ENCODE assay signal across 26 cellular contexts in the genomic region with DNA sequence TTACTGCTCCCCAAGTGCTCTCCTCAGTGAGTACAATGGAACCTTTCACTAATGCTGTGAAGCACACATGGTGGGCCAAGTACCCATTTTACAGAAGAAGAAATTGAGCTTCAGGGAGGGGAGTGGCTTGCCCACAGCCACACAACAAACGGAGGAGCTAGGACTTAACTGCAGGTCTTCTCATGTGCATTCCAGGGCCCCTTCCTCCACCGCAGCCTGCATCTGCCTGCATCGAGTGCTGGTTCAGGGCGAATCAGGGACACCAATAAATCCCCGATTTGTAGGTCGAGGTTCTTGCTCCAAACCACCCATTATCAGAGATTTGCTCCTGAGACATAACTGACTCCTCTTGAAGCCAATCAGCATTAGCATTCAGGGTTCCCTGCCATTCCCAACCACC.
"Had no signal": no experiment of that assay in that cellular context is flagged by ENCODE, and none has a peak within 500 bp of the region (broad histone marks: within the 10 kb centered on the region; RNA-seq: fewer than 3 reads in every experiment).

No MANE protein-coding gene starts in this region.

- H3K4me1 ChIP-seq: heart right ventricle, left ventricle myocardium inferior, neural progenitor cell, stomach, suprapubic skin, transverse colon, upper lobe of left lung had no signal

- ATAC-seq: heart right ventricle; natural killer cell; right cardiac atrium; sciatic nerve; stimulated activated naive B cell treated with anti-CD40 and anti-IgM and Interleukin-4, amounts not matched to agents 10 μg/mL and 1 μg/mL and 100 μg/mL, for 72 hours; stimulated activated naive CD8-positive, alpha-beta T cell treated with anti-CD3 and anti-CD28 coated beads, Interleukin-15, Interleukin-2, amounts not matched to agents 100 U/mL and 50 U/mL, for 24 hours had no signal

- DNase-seq: heart right ventricle; hippocampal formation; immature natural killer cell; left ventricle myocardium inferior; mesendoderm; naive B cell; natural killer cell; nephron progenitor cell; occipital lobe; ovary; right cardiac atrium; stimulated activated CD4-positive, alpha-beta T cell treated with anti-CD3 and anti-CD28 coated beads, Interleukin-12 subunit alpha, Interleukin-12 subunit beta, amount 100 ng/mL, for 4 hours; stimulated activated CD4-positive, alpha-beta T cell treated with anti-CD3 and anti-CD28 coated beads, Interleukin-15, amount 100 ng/mL, for 24 hours; stimulated activated CD4-positive, alpha-beta T cell treated with anti-CD3 and anti-CD28 coated beads, Interleukin-2, amount 100 ng/mL, for 24 hours; stimulated activated CD4-positive, alpha-beta T cell treated with anti-CD3 and anti-CD28 coated beads, Interleukin-4, amount 100 ng/mL, for 1 hour; stimulated activated naive B cell treated with anti-CD40 and anti-IgM and Interleukin-4, amounts not matched to agents 10 μg/mL and 1 μg/mL and 100 μg/mL, for 72 hours; stimulated activated naive CD8-positive, alpha-beta T cell treated with anti-CD3 and anti-CD28 coated beads, Interleukin-15, Interleukin-2, amounts not matched to agents 100 U/mL and 50 U/mL, for 24 hours; stomach; transverse colon; upper lobe of left lung had no signal

- H3K4me3 ChIP-seq: heart right ventricle, left ventricle myocardium inferior, lung, neural progenitor cell, ovary, skin epidermis, stomach, suprapubic skin, transverse colon, upper lobe of left lung had no signal

- H3K27me3 ChIP-seq: heart right ventricle, neural progenitor cell, neutrophil, ovary, stomach, suprapubic skin, transverse colon, upper lobe of left lung had no signal

- H3K36me3 ChIP-seq: heart right ventricle, left ventricle myocardium inferior, neural progenitor cell, neutrophil, ovary, stomach, suprapubic skin, transverse colon, upper lobe of left lung had no signal

- H3K9me3 ChIP-seq: heart right ventricle, left ventricle myocardium inferior, neutrophil, ovary, stomach, suprapubic skin, transverse colon, upper lobe of left lung had no signal

- H3K27ac ChIP-seq: heart right ventricle, left ventricle myocardium inferior, neural progenitor cell, neutrophil, ovary, skin epidermis, stomach, suprapubic skin, transverse colon, upper lobe of left lung had no signal
